In the genomic region with DNA sequence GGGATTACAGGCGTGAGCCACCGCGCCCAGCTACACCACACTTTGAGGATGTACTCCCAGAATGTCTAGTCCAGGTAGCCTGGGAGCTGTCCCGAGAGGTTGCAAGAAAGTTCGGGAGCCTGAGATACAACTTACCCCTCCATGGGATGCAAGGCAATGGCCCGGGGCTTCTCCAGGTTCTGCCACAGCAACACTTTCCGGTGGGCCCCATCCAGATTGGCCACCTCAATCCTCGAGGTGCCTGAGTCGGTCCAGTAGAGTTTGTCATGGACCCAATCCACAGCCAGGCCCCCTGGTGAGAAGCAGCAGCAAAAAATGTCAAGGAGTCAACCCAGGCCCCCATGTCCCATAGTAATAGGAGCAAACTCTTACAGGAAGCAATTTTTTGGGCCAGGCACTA, we compare ENCODE assay signal across 23 cellular contexts.
"Had no signal": no experiment of that assay in that cellular context is flagged by ENCODE, and none has a peak within 500 bp of the region (broad histone marks: within the 10 kb centered on the region; RNA-seq: fewer than 3 reads in every experiment).

No MANE protein-coding gene starts in this region.

- H3K4me1 ChIP-seq: colonic mucosa, foreskin keratinocyte had no signal

- H3K36me3 ChIP-seq: colonic mucosa had no signal

- H3K27ac Mint-ChIP-seq: dendritic cell treated with granulocyte-macrophage colony-stimulating factor and Interleukin-4, amounts not matched to agents 40 ng/mL and 50 ng/mL, for 4 days; effector memory CD8-positive, alpha-beta T cell; endodermal cell had no signal

- H3K9me3 Mint-ChIP-seq: dendritic cell treated with granulocyte-macrophage colony-stimulating factor and Interleukin-4, amounts not matched to agents 40 ng/mL and 50 ng/mL, for 4 days; effector memory CD8-positive, alpha-beta T cell; endodermal cell had no signal

- H3K4me3 ChIP-seq: colonic mucosa, coronary artery, dorsolateral prefrontal cortex, esophagus muscularis mucosa, esophagus squamous epithelium, gastrocnemius medialis, gastroesophageal sphincter, heart left ventricle, heart right ventricle had no signal

- H3K4me3 Mint-ChIP-seq: dendritic cell treated with granulocyte-macrophage colony-stimulating factor and Interleukin-4, amounts not matched to agents 40 ng/mL and 50 ng/mL, for 4 days; effector memory CD8-positive, alpha-beta T cell; endodermal cell had no signal

- H3K27me3 ChIP-seq: colonic mucosa, dorsolateral prefrontal cortex, esophagus muscularis mucosa, esophagus squamous epithelium, foreskin keratinocyte, gastrocnemius medialis, gastroesophageal sphincter, heart right ventricle had no signal

- DNase-seq: colonic mucosa; cortex of kidney; dermis blood vessel endothelial cell; dorsolateral prefrontal cortex; effector CD4-positive, alpha-beta T cell; effector CD8-positive, alpha-beta T cell; effector memory CD4-positive, alpha-beta T cell; effector memory CD8-positive, alpha-beta T cell; endodermal cell; erythroblast; esophagus squamous epithelium; foreskin fibroblast; foreskin keratinocyte; foreskin melanocyte; gastrocnemius medialis; glutamatergic neuron; head of caudate nucleus; heart left ventricle; heart right ventricle had no signal

- H3K9me3 ChIP-seq: colonic mucosa, esophagus muscularis mucosa, esophagus squamous epithelium, gastrocnemius medialis, gastroesophageal sphincter, heart left ventricle, heart right ventricle had no signal

- H3K4me1 Mint-ChIP-seq: endodermal cell had no signal
